In genomic region chr13:42355118-42355840, GRCh38 we compare ENCODE assay signal across 11 cellular contexts.
DNase-seq lines count a peak whose midpoint lies in the region; ATAC-seq and TF ChIP-seq lines count a peak whose summit lies in the region.
"Had no signal": no experiment of that assay in that cellular context is flagged by ENCODE, and none has a peak within 500 bp of the region (broad histone marks: within the 10 kb centered on the region; RNA-seq: fewer than 3 reads in every experiment).

No MANE protein-coding gene starts in this region.

- no peaks in the 10 kb centered on the region for H3F3A ChIP-seq in MM.1S (ENCODE audit: insufficient read depth, low read length)

- DNase-seq in GM13977 (ENCODE audit: low spot score) = peak; percentile 16
- DNase-seq in activated CD4-positive, alpha-beta T cell treated with anti-CD3 and anti-CD28 coated beads, Interleukin-2, amount 10 ng/mL, durations not matched to agents 24 days and 14 days = peak; percentile 85
- DNase-seq in activated naive CD4-positive, alpha-beta T cell treated with anti-CD3 and anti-CD28 coated beads, Interleukin-2, amount 50 U/mL, for 72 hours (ENCODE audit: low spot score in 2 of 2) = peak; percentile 63 to 66
- peak; percentile 58 for DNase-seq in stimulated activated CD4-positive, alpha-beta T cell treated with anti-CD3 and anti-CD28 coated beads, Interleukin-2, amount 100 ng/mL, for 4 hours (ENCODE audit: low read depth)
- DNase-seq in dorsolateral prefrontal cortex = no peak
- no peak for DNase-seq in NCI-H82 (lab: John Stamatoyannopoulos, UW)
- DNase-seq in colonic mucosa = no peak
- no peak for DNase-seq in MM.1S
- DNase-seq: right cardiac atrium, transverse colon had no signal

- H4K20me1 ChIP-seq in MM.1S (ENCODE audit: insufficient read depth, low read length) = no peaks in the 10 kb centered on the region

- H3K79me2 ChIP-seq in MM.1S (ENCODE audit: low read length) = no peaks in the 10 kb centered on the region

- H3K27ac ChIP-seq in dorsolateral prefrontal cortex (no peak overlapping the region), colonic mucosa (no peak overlapping the region), MM.1S (ENCODE audit: low read length) (no peak overlapping the region)
- H3K27ac ChIP-seq: transverse colon had no signal

- H3K4me1 ChIP-seq in colonic mucosa = no peaks in the 10 kb centered on the region
- H3K4me1 ChIP-seq in MM.1S (ENCODE audit: low read length) = 0 out of 2 replicates have a peak, but pooled peaks cover 3% of the 10 kb centered on the region
- H3K4me1 ChIP-seq: transverse colon had no signal

- no peak overlapping the region for H3K4me2 ChIP-seq in MM.1S (ENCODE audit: low read depth, low read length)

- H3K36me3 ChIP-seq in colonic mucosa = no peaks in the 10 kb centered on the region
- H3K36me3 ChIP-seq in MM.1S (replicated peaks; ENCODE audit: insufficient read depth, low read length) = no peaks in the 10 kb centered on the region
- H3K36me3 ChIP-seq: transverse colon had no signal

- H3K9me2 ChIP-seq in MM.1S (replicated peaks; ENCODE audit: insufficient read depth, low read length) = no peaks in the 10 kb centered on the region

- H3K9ac ChIP-seq in colonic mucosa (ENCODE audit: low read depth in 2 of 2, low read length in 2 of 2) (no peak overlapping the region), MM.1S (ENCODE audit: low read length) (no peak overlapping the region)

- H3K4me3 ChIP-seq in dorsolateral prefrontal cortex (no peak overlapping the region), colonic mucosa (no peak overlapping the region), MM.1S (ENCODE audit: low read length) (no peak overlapping the region)
- H3K4me3 ChIP-seq: lung, transverse colon had no signal

- no peaks in the 10 kb centered on the region for H3K27me3 Mint-ChIP-seq in activated CD4-positive, alpha-beta T cell treated with anti-CD3 and anti-CD28 coated beads, Interleukin-2, amount 10 ng/mL, durations not matched to agents 24 days and 14 days

- peak overlapping the region; percentile 99 for H3K27ac Mint-ChIP-seq in activated CD4-positive, alpha-beta T cell treated with anti-CD3 and anti-CD28 coated beads, Interleukin-2, amount 10 ng/mL, durations not matched to agents 24 days and 14 days
- peak overlapping the region; percentile 98 to 99 for H3K27ac Mint-ChIP-seq in activated naive CD4-positive, alpha-beta T cell treated with anti-CD3 and anti-CD28 coated beads, Interleukin-2, amount 50 U/mL, for 72 hours

- peaks cover 6% of the 10 kb centered on the region for H3K9me3 Mint-ChIP-seq in activated CD4-positive, alpha-beta T cell treated with anti-CD3 and anti-CD28 coated beads, Interleukin-2, amount 10 ng/mL, durations not matched to agents 24 days and 14 days
- H3K9me3 Mint-ChIP-seq in activated naive CD4-positive, alpha-beta T cell treated with anti-CD3 and anti-CD28 coated beads, Interleukin-2, amount 50 U/mL, for 72 hours = peaks cover 6 to 9% of the 10 kb centered on the region in 2 donors

- intact Hi-C loops in activated CD4-positive, alpha-beta T cell treated with anti-CD3 and anti-CD28 coated beads, Interleukin-2, amount 10 ng/mL, durations not matched to agents 24 days and 14 days (cut with micrococcal nuclease) = loop anchor here (1.0 to 2.0 kb wide), 2 partner anchors 80 to 636 kb away; no protein-coding TSS in a partner anchor
- intact Hi-C loops in dorsolateral prefrontal cortex (cut with DNase I) (no loop called here), colonic mucosa (cut with DNase I) (no loop called here)

- H3K4me1 Mint-ChIP-seq in activated CD4-positive, alpha-beta T cell treated with anti-CD3 and anti-CD28 coated beads, Interleukin-2, amount 10 ng/mL, durations not matched to agents 24 days and 14 days = peaks cover 47% of the 10 kb centered on the region

- ATAC-seq in activated naive CD4-positive, alpha-beta T cell treated with anti-CD3 and anti-CD28 coated beads, Interleukin-2, amount 50 U/mL, for 72 hours = peak; percentile 62 to 76

- no peak for TF ChIP-seq CTCF in GM13977 (IDR thresholded peaks at IDR 0.05; ENCODE audit: extremely low read depth, insufficient read depth, missing control alignments)
- TF ChIP-seq CTCF in dorsolateral prefrontal cortex (IDR thresholded peaks at IDR 0.05 in 54 of 56, conservative IDR thresholded peaks at IDR 0.05 in 2 of 56; ENCODE audit: low read depth in 1 of 56, partially characterized antibody in 56 of 56) = no peak
- TF ChIP-seq CTCF in colonic mucosa (IDR thresholded peaks at IDR 0.05) = no peak
- TF ChIP-seq CTCF in MM.1S (IDR thresholded peaks at IDR 0.05; ENCODE audit: low read length) = no peak

- H3K27me3 ChIP-seq in dorsolateral prefrontal cortex (peaks cover 0 to 3% (median 0%) of the 10 kb centered on the region in 45 donors), colonic mucosa (no peaks in the 10 kb centered on the region), MM.1S (replicated peaks; ENCODE audit: insufficient read depth, low read length) (no peaks in the 10 kb centered on the region)
- H3K27me3 ChIP-seq: transverse colon had no signal

- no peaks in the 10 kb centered on the region for H3K9me3 ChIP-seq in colonic mucosa
- H3K9me3 ChIP-seq in MM.1S (replicated peaks; ENCODE audit: insufficient read depth, low read length) = no peaks in the 10 kb centered on the region
- H3K9me3 ChIP-seq: transverse colon had no signal

- in situ Hi-C loops in GM13977 (cut with MboI; ENCODE audit: low pct_unique_long_range_greater_than_20kb, low sequenced_read_pairs, unreplicated experiment) = no loop called here

- H3K36me3 Mint-ChIP-seq in activated CD4-positive, alpha-beta T cell treated with anti-CD3 and anti-CD28 coated beads, Interleukin-2, amount 10 ng/mL, durations not matched to agents 24 days and 14 days (ENCODE audit: low read depth) = peaks cover 9% of the 10 kb centered on the region
- H3K36me3 Mint-ChIP-seq in activated naive CD4-positive, alpha-beta T cell treated with anti-CD3 and anti-CD28 coated beads, Interleukin-2, amount 50 U/mL, for 72 hours = peaks cover 7 to 12% of the 10 kb centered on the region in 2 donors

- no peak overlapping the region for H2AFZ ChIP-seq in MM.1S (ENCODE audit: low read length)

- H3K4me3 Mint-ChIP-seq in activated CD4-positive, alpha-beta T cell treated with anti-CD3 and anti-CD28 coated beads, Interleukin-2, amount 10 ng/mL, durations not matched to agents 24 days and 14 days = peak overlapping the region; percentile 77

Comparison
In these comparisons a context has a peak if more than half of its experiments do, and no peak if none do; other contexts are left out.
1. DNase-seq: peak in GM13977 (single experiment), activated CD4-positive, alpha-beta T cell treated with anti-CD3 and anti-CD28 coated beads, Interleukin-2, amount 10 ng/mL, durations not matched to agents 24 days and 14 days (single experiment), activated naive CD4-positive, alpha-beta T cell treated with anti-CD3 and anti-CD28 coated beads, Interleukin-2, amount 50 U/mL, for 72 hours (2 of 2) and stimulated activated CD4-positive, alpha-beta T cell treated with anti-CD3 and anti-CD28 coated beads, Interleukin-2, amount 100 ng/mL, for 4 hours (single experiment); none in dorsolateral prefrontal cortex (0 of 10), NCI-H82 (single experiment), colonic mucosa (single experiment) and MM.1S (single experiment).